Comparison of ENCODE assay signal across 1 cellular context in genomic region chr9:8823131-8823895, GRCh38.
TF ChIP-seq lines count a peak whose summit lies in the region.

No MANE protein-coding gene starts in this region.

TF ChIP-seq in GM23338, 12 proteins besides CTCF, POLR2A, EP300 and RAD21:
- TF ChIP-seq POLR2AphosphoS5 (IDR thresholded peaks at IDR 0.05; ENCODE audit: low read depth) (no peak), CREB1 (CRISPR knock-in tag; IDR thresholded peaks at IDR 0.05; ENCODE audit: low read depth) (no peak), NANOG (IDR thresholded peaks at IDR 0.05; ENCODE audit: borderline replicate concordance) (no peak), ZNF331 (CRISPR knock-in tag; IDR thresholded peaks at IDR 0.05; ENCODE audit: low read depth) (no peak), JUNB (IDR thresholded peaks at IDR 0.05; ENCODE audit: unreplicated experiment) (no peak), ZNF114 (CRISPR knock-in tag; IDR thresholded peaks at IDR 0.05) (no peak), EZH2phosphoT487 (IDR thresholded peaks at IDR 0.05; ENCODE audit: unreplicated experiment) (no peak)
